8 cellular contexts compared by ENCODE assay signal in genomic region chr10:5840314-5841307, GRCh38. TPM values are rescaled to one million over a fixed set of nuclear protein-coding genes. Genes with fewer than 3 reads are reported as not detected.
DNase-seq lines count a peak whose midpoint lies in the region; ATAC-seq and TF ChIP-seq lines count a peak whose summit lies in the region.

No MANE protein-coding gene starts in this region.

- no peaks in the 10 kb centered on the region for H3K27me3 ChIP-seq in fibroblast of lung (ENCODE audit: control insufficient read depth, insufficient read depth, low read length)

- H3K4me2 ChIP-seq in fibroblast of lung (ENCODE audit: extremely low read depth, insufficient read depth, low read length) = no peak overlapping the region

- peaks cover 5% of the 10 kb centered on the region for H3K4me1 ChIP-seq in fibroblast of lung (ENCODE audit: control insufficient read depth, extremely low read depth, insufficient read depth, low read length)

- no peak overlapping the region for H3K27ac ChIP-seq in fibroblast of lung (ENCODE audit: insufficient read depth, low read length)

- no peaks in the 10 kb centered on the region for H3K9me3 ChIP-seq in fibroblast of lung (ENCODE audit: control insufficient read depth, insufficient read depth, low read depth, low read length)

- DNase-seq in GM12865 (ENCODE audit: low read depth) (peak; percentile 88), KBM-7 (peak; percentile 61), fibroblast of lung (ENCODE audit: low read depth in 2 of 2) (peak in 1 of 2 donors; percentile 25), retina (peak; percentile 54), NCI-H1092 (lab: John Stamatoyannopoulos, UW) (no peak)
- DNase-seq in stimulated activated CD4-positive, alpha-beta T cell treated with anti-CD3 and anti-CD28 coated beads, Interleukin-12 subunit alpha, Interleukin-12 subunit beta, amount 100 ng/mL, for 4 hours = no peak
- DNase-seq in activated naive CD4-positive, alpha-beta T cell treated with Interleukin-2 at 50 U/mL for 16 hours = no peak

- no peak for TF ChIP-seq CTCF in GM12865 (IDR thresholded peaks at IDR 0.05; ENCODE audit: insufficient read depth, low read depth, low read length, missing control alignments)
- no peak for TF ChIP-seq CTCF in fibroblast of lung (conservative IDR thresholded peaks at IDR 0.05 in 1 of 2, IDR thresholded peaks at IDR 0.05 in 1 of 2; ENCODE audit: low read depth in 1 of 2, low read length in 2 of 2)

- no peaks in the 10 kb centered on the region for H3K36me3 ChIP-seq in fibroblast of lung (ENCODE audit: control insufficient read depth, insufficient read depth, low read length)

- peak; percentile 82 for ATAC-seq in GM21529 (IDR thresholded peaks at IDR 0.05; ENCODE audit: unreplicated experiment)

- no peaks in the 10 kb centered on the region for H3K79me2 ChIP-seq in fibroblast of lung (ENCODE audit: control insufficient read depth, insufficient read depth, low read length)

- peak overlapping the region; percentile 52 for H2AFZ ChIP-seq in fibroblast of lung (ENCODE audit: low read length)

- H4K20me1 ChIP-seq in fibroblast of lung (ENCODE audit: control insufficient read depth, extremely low read depth, insufficient read depth, low read length) = no peaks in the 10 kb centered on the region

- in situ Hi-C loops in KBM-7 (cut with MboI; ENCODE audit: low pct_unique_long_range_greater_than_20kb, low sequenced_read_pairs) = no loop called here

- H3K9ac ChIP-seq in fibroblast of lung (ENCODE audit: insufficient read depth, low read length) = no peak overlapping the region

- H3K4me3 ChIP-seq in GM12865 (ENCODE audit: low read depth, low read length) (peak overlapping the region; percentile 58), fibroblast of lung (replicated peaks in 1 of 4; ENCODE audit: control extremely low read depth in 1 of 4, insufficient read depth in 1 of 4, low read depth in 3 of 4, low read length in 4 of 4) (no peak overlapping the region)

RNA-seq across cellular contexts. Expression of gene GDI2, which starts 27.4 kb away (rescaled TPM):
- total RNA-seq in fibroblast of lung = 474 and 483 TPM in 2 replicates
- 287 and 291 TPM in 2 replicates for polyA plus RNA-seq in fibroblast of lung
- polyA plus RNA-seq in fibroblast of lung (2012) = 212 and 215 TPM in 2 replicates
- polyA minus RNA-seq in fibroblast of lung (ENCODE audit: low replicate concordance) = 29.3 and 36.2 TPM in 2 replicates

RNA-seq across cellular contexts. Expression of gene ANKRD16, which starts 49.1 kb away (rescaled TPM):
- 7.2 and 9.9 TPM in 2 replicates for total RNA-seq in fibroblast of lung
- 4.0 and 4.9 TPM in 2 replicates for polyA plus RNA-seq in fibroblast of lung
- polyA plus RNA-seq in fibroblast of lung (2012) = 4.5 and 5.0 TPM in 2 replicates
- polyA minus RNA-seq in fibroblast of lung (ENCODE audit: low replicate concordance) = 14.0 and 34.5 TPM in 2 replicates

RNA-seq across cellular contexts. Expression of gene FBH1, which starts 49.4 kb away (rescaled TPM):
- 95.0 and 97.8 TPM in 2 replicates for total RNA-seq in fibroblast of lung
- polyA plus RNA-seq in fibroblast of lung = 53.6 and 59.4 TPM in 2 replicates
- polyA plus RNA-seq in fibroblast of lung (2012) = 42.4 and 43.4 TPM in 2 replicates
- 174 and 189 TPM in 2 replicates for polyA minus RNA-seq in fibroblast of lung (ENCODE audit: low replicate concordance)

Comparison
In these comparisons a context has a peak if more than half of its experiments do, and no peak if none do; other contexts are left out.
1. DNase-seq: peak in GM12865 (single experiment), KBM-7 (single experiment) and retina (single experiment); none in NCI-H1092 (single experiment), stimulated activated CD4-positive, alpha-beta T cell treated with anti-CD3 and anti-CD28 coated beads, Interleukin-12 subunit alpha, Interleukin-12 subunit beta, amount 100 ng/mL, for 4 hours (single experiment) and activated naive CD4-positive, alpha-beta T cell treated with Interleukin-2 at 50 U/mL for 16 hours (single experiment).